Comparison of ENCODE assay signal across 16 cellular contexts in genomic region chr3:15023719-15024118, GRCh38. TPM values are rescaled to one million over a fixed set of nuclear protein-coding genes. Genes with fewer than 3 reads are reported as not detected.
DNase-seq lines count a peak whose midpoint lies in the region; ATAC-seq and TF ChIP-seq lines count a peak whose summit lies in the region.
"Had no signal": no experiment of that assay in that cellular context is flagged by ENCODE, and none has a peak within 500 bp of the region (broad histone marks: within the 10 kb centered on the region; RNA-seq: fewer than 3 reads in every experiment).

No MANE protein-coding gene starts in this region.

- H3K4me3 Mint-ChIP-seq in activated naive CD4-positive, alpha-beta T cell treated with anti-CD3 and anti-CD28 coated beads, Interleukin-2, amount 50 U/mL, for 24 hours: no peak overlapping the region
- H3K4me3 Mint-ChIP-seq: CD14-positive monocyte; CD4-positive, alpha-beta memory T cell; GM23338 had no signal

- H3K27me3 Mint-ChIP-seq in activated naive CD4-positive, alpha-beta T cell treated with anti-CD3 and anti-CD28 coated beads, Interleukin-2, amount 50 U/mL, for 24 hours: no peaks in the 10 kb centered on the region
- H3K27me3 Mint-ChIP-seq: CD4-positive, alpha-beta memory T cell had no signal

- no peaks in the 10 kb centered on the region for H3K4me1 Mint-ChIP-seq in activated naive CD4-positive, alpha-beta T cell treated with anti-CD3 and anti-CD28 coated beads, Interleukin-2, amount 50 U/mL, for 24 hours
- H3K4me1 Mint-ChIP-seq: CD14-positive monocyte had no signal

- in situ Hi-C loops in GM13977 (cut with MboI; ENCODE audit: low pct_unique_long_range_greater_than_20kb, low sequenced_read_pairs, unreplicated experiment): no loop called here

- H3K9me3 Mint-ChIP-seq in activated naive CD4-positive, alpha-beta T cell treated with anti-CD3 and anti-CD28 coated beads, Interleukin-2, amount 50 U/mL, for 24 hours: no peaks in the 10 kb centered on the region
- no peaks in the 10 kb centered on the region for H3K9me3 Mint-ChIP-seq in activated naive CD4-positive, alpha-beta T cell treated with anti-CD3 and anti-CD28 coated beads, Interleukin-2, amount 50 U/mL, for 72 hours
- H3K9me3 Mint-ChIP-seq: CD4-positive, alpha-beta memory T cell; GM23338 had no signal

- DNase-seq in activated naive CD4-positive, alpha-beta T cell treated with Interleukin-2 at 50 U/mL for 16 hours: no peak
- DNase-seq in islet precursor cell (peak; percentile 62), epidermal melanocyte (ENCODE audit: insufficient read length, low spot score) (no peak), GM13977 (ENCODE audit: low spot score) (no peak)
- no peak for DNase-seq in activated naive CD4-positive, alpha-beta T cell treated with anti-CD3 and anti-CD28 coated beads, Interleukin-2, amount 50 U/mL, for 72 hours (ENCODE audit: low spot score in 2 of 2)
- DNase-seq: AML-193; CD4-positive, alpha-beta memory T cell; DMS153; DMS79; GDM1; HCEC 1CT had no signal

- H3K36me3 Mint-ChIP-seq in activated naive CD4-positive, alpha-beta T cell treated with anti-CD3 and anti-CD28 coated beads, Interleukin-2, amount 50 U/mL, for 24 hours: peaks cover 16% of the 10 kb centered on the region
- H3K36me3 Mint-ChIP-seq in activated naive CD4-positive, alpha-beta T cell treated with anti-CD3 and anti-CD28 coated beads, Interleukin-2, amount 50 U/mL, for 72 hours: no peaks in the 10 kb centered on the region

- no peak for ATAC-seq in SK-N-SH treated with all-trans-retinoic acid at 6 μM for 48 hours
- ATAC-seq in activated naive CD4-positive, alpha-beta T cell treated with anti-CD3 and anti-CD28 coated beads, Interleukin-2, amount 50 U/mL, for 72 hours: no peak
- ATAC-seq: A549, GM23338 had no signal

- TF ChIP-seq CTCF in GM13977 (IDR thresholded peaks at IDR 0.05; ENCODE audit: extremely low read depth, insufficient read depth, missing control alignments): no peak

- H3K27ac Mint-ChIP-seq in activated naive CD4-positive, alpha-beta T cell treated with anti-CD3 and anti-CD28 coated beads, Interleukin-2, amount 50 U/mL, for 24 hours: peak overlapping the region; percentile 35
- H3K27ac Mint-ChIP-seq in activated naive CD4-positive, alpha-beta T cell treated with anti-CD3 and anti-CD28 coated beads, Interleukin-2, amount 50 U/mL, for 72 hours: no peak overlapping the region
- H3K27ac Mint-ChIP-seq: GM23338 had no signal

TF ChIP-seq in SK-N-SH treated with all-trans-retinoic acid at 6 μM for 48 hours, 23 proteins besides CTCF, POLR2A, EP300 and RAD21:
- TF ChIP-seq CSRNP3 (CRISPR knock-in tag; IDR thresholded peaks at IDR 0.05): no peak
- 0 out of 2 replicates have a peak, but pooled peaks have one; percentile 21 for TF ChIP-seq TCF4 (CRISPR knock-in tag; IDR thresholded peaks at IDR 0.05; ENCODE audit: borderline replicate concordance)

RNA-seq across cellular contexts. Expression of gene MRPS25, which starts 41.4 kb away (rescaled TPM):
- 10 to 100 TPM; 47.2 to 78.9 TPM for total RNA-seq in activated naive CD4-positive, alpha-beta T cell treated with anti-CD3 and anti-CD28 coated beads, Interleukin-2, amount 50 U/mL, for 72 hours
